10 cellular contexts compared by ENCODE assay signal in genomic region chr4:86033171-86033570, GRCh38.
A peak's percentile ranks its signal among the peaks of the same experiment; 100 is the strongest.
DNase-seq lines count a peak whose midpoint lies in the region; ATAC-seq and TF ChIP-seq lines count a peak whose summit lies in the region.
"Had no signal": no experiment of that assay in that cellular context is flagged by ENCODE, and none has a peak within 500 bp of the region (broad histone marks: within the 10 kb centered on the region; RNA-seq: fewer than 3 reads in every experiment).

No MANE protein-coding gene starts in this region.

- H3K4me2 ChIP-seq in Loucy (ENCODE audit: low read depth, low read length, poor library complexity, severe bottlenecking) = no peak overlapping the region

- WGBS in testis, 2 donors = 45 to 56% methylated on average over 4 of the region's 4 CpGs

- no peaks in the 10 kb centered on the region for H3K79me2 ChIP-seq in Loucy (ENCODE audit: insufficient read depth, low read length)

- H3K4me3 ChIP-seq in Loucy (ENCODE audit: low read length, poor library complexity, severe bottlenecking) (no peak overlapping the region), breast epithelium (peak overlapping the region in 2 of 3 donors; percentile 0 to 6), testis (no peak overlapping the region)

- H3K36me3 ChIP-seq in Loucy (ENCODE audit: insufficient read depth, low read length) (no peaks in the 10 kb centered on the region), breast epithelium (no peaks in the 10 kb centered on the region), testis (ENCODE audit: low read depth, missing control alignments) (no peaks in the 10 kb centered on the region)

- no peak for ATAC-seq in GM18498 (IDR thresholded peaks at IDR 0.05; ENCODE audit: unreplicated experiment)
- ATAC-seq in GM21737 (IDR thresholded peaks at IDR 0.05; ENCODE audit: unreplicated experiment) = no peak
- ATAC-seq: stimulated activated effector memory CD8-positive, alpha-beta T cell treated with anti-CD3 and anti-CD28 coated beads, Interleukin-12 subunit alpha, Interleukin-12 subunit beta, amount 100 ng/mL, for 72 hours had no signal

- peak overlapping the region; percentile 88 to 90 for H3K27ac ChIP-seq in breast epithelium
- H3K27ac ChIP-seq in testis = peak overlapping the region; percentile 56 to 86

- TF ChIP-seq CTCF in Loucy (conservative IDR thresholded peaks at IDR 0.05; ENCODE audit: low read length) (no peak), breast epithelium (IDR thresholded peaks at IDR 0.05) (no peak), testis (IDR thresholded peaks at IDR 0.05) (no peak)

- H3K27me3 ChIP-seq in Loucy (ENCODE audit: insufficient read depth, low read length, poor library complexity, severe bottlenecking) = no peaks in the 10 kb centered on the region
- H3K27me3 ChIP-seq in breast epithelium = no peaks in the 10 kb centered on the region
- H3K27me3 ChIP-seq in testis = no peaks in the 10 kb centered on the region

- no peaks in the 10 kb centered on the region for H4K20me1 ChIP-seq in Loucy (ENCODE audit: insufficient read depth, low read length, poor library complexity, severe bottlenecking)

- 0 out of 2 replicates have a peak overlapping the region, but pooled peaks have one; percentile 45 for H2AFZ ChIP-seq in Loucy (ENCODE audit: low read length)

- H3F3A ChIP-seq in Loucy (ENCODE audit: low read depth) = no peaks in the 10 kb centered on the region

- H3K9me3 ChIP-seq in Loucy (ENCODE audit: insufficient read depth, low read depth, low read length) (no peaks in the 10 kb centered on the region), breast epithelium (no peaks in the 10 kb centered on the region), testis (no peaks in the 10 kb centered on the region)

- H3K9me2 ChIP-seq in Loucy (replicated peaks; ENCODE audit: low read depth, low read length) = no peaks in the 10 kb centered on the region

- H3K4me1 ChIP-seq in Loucy (ENCODE audit: insufficient read depth, low read length, poor library complexity, severe bottlenecking) = peaks cover 31% of the 10 kb centered on the region
- H3K4me1 ChIP-seq in breast epithelium = peaks cover 0 to 14% of the 10 kb centered on the region in 2 donors
- H3K4me1 ChIP-seq in testis = no peaks in the 10 kb centered on the region

- no peak overlapping the region for H3K9ac ChIP-seq in Loucy (ENCODE audit: low read depth, low read length, poor library complexity, severe bottlenecking)

- TF ChIP-seq POLR2A in breast epithelium (IDR thresholded peaks at IDR 0.05) (no peak), testis (IDR thresholded peaks at IDR 0.05) (no peak)

- intact Hi-C loops in breast epithelium (cut with DNase I; ENCODE audit: low total_unique reads) (no loop called here), testis (cut with DNase I; ENCODE audit: low total_unique reads) (no loop called here)

- DNase-seq in breast epithelium (ENCODE audit: low spot score in 2 of 2) = peak in 1 of 2 donors; percentile 61
- DNase-seq in left kidney (ENCODE audit: low read depth, low spot score) = peak; percentile 12
- peak; percentile 70 for DNase-seq in testis
- DNase-seq in DMS79 treated with DMSO at 0.1 percent for 48 hours (lab: John Stamatoyannopoulos, UW) = no peak
- no peak for DNase-seq in GF-D8 (lab: John Stamatoyannopoulos, UW)
- DNase-seq: OCI-M1 had no signal

Comparison
In these comparisons a context has a peak if more than half of its experiments do, and no peak if none do; other contexts are left out.
1. H3K4me3 ChIP-seq: peak in breast epithelium (2 of 3); none in Loucy (single experiment) and testis (0 of 2).
2. DNase-seq: peak in left kidney (single experiment) and testis (single experiment); none in DMS79 treated with DMSO at 0.1 percent for 48 hours (single experiment) and GF-D8 (single experiment).